In genomic region chr3:128083980-128084674, GRCh38 we compare ENCODE assay signal across 20 cellular contexts. TPM values are rescaled to one million over a fixed set of nuclear protein-coding genes. Genes with fewer than 3 reads are reported as not detected.
DNase-seq lines count a peak whose midpoint lies in the region; TF ChIP-seq lines count a peak whose summit lies in the region.
"Had no signal": no experiment of that assay in that cellular context is flagged by ENCODE, and none has a peak within 500 bp of the region (broad histone marks: within the 10 kb centered on the region; RNA-seq: fewer than 3 reads in every experiment).

No MANE protein-coding gene starts in this region.

- H3K27me3 ChIP-seq in ACC112 (ENCODE audit: insufficient read depth, low read length) = no peaks in the 10 kb centered on the region
- H3K27me3 ChIP-seq: foreskin keratinocyte had no signal

- peaks cover 47% of the 10 kb centered on the region for H3K4me1 ChIP-seq in ACC112 (ENCODE audit: control insufficient read depth, insufficient read depth, low read length, unreplicated experiment)
- H3K4me1 ChIP-seq: foreskin keratinocyte had no signal

- H3K4me1 Mint-ChIP-seq in osteocyte (ENCODE audit: unreplicated experiment) = peaks cover 30% of the 10 kb centered on the region
- H3K4me1 Mint-ChIP-seq: activated naive CD8-positive, alpha-beta T cell treated with anti-CD3 and anti-CD28 coated beads, Interleukin-2, amount 50 U/mL, for 24 hours; H9 had no signal

- no peaks in the 10 kb centered on the region for H3K79me2 ChIP-seq in ACC112 (ENCODE audit: control insufficient read depth, insufficient read depth, low read length, unreplicated experiment)

- H2AFZ ChIP-seq in ACC112 (ENCODE audit: low read length, unreplicated experiment) = no peak overlapping the region

- peak overlapping the region; percentile 77 for H3K27ac Mint-ChIP-seq in osteocyte (ENCODE audit: unreplicated experiment)
- H3K27ac Mint-ChIP-seq: activated naive CD8-positive, alpha-beta T cell treated with anti-CD3 and anti-CD28 coated beads, Interleukin-2, amount 50 U/mL, for 24 hours; stimulated activated naive CD8-positive, alpha-beta T cell treated with anti-CD3 and anti-CD28 coated beads, Interleukin-15, Interleukin-2, amounts not matched to agents 100 ng/mL and 50 ng/mL, for 24 hours; T-helper 17 cell had no signal

- peak; percentile 41 to 70 for DNase-seq in foreskin fibroblast
- no peak for DNase-seq in osteocyte (ENCODE audit: extremely low spot score, unreplicated experiment)
- DNase-seq in UCSD-AML1 (lab: John Stamatoyannopoulos, UW; ENCODE audit: unreplicated experiment) = no peak
- no peak for DNase-seq in NCI-H345 (lab: John Stamatoyannopoulos, UW)
- DNase-seq in stimulated activated CD4-positive, alpha-beta T cell treated with anti-CD3 and anti-CD28 coated beads, Interleukin-2, amount 100 ng/mL, for 24 hours = no peak
- no peak for DNase-seq in T-helper 2 cell
- DNase-seq: activated CD4-positive, alpha-beta T cell treated with anti-CD3 and anti-CD28 coated beads for 4 hours; activated naive CD8-positive, alpha-beta T cell treated with anti-CD3 and anti-CD28 coated beads, Interleukin-2, amount 50 U/mL, for 24 hours; activated T-cell treated with anti-CD3 and anti-CD28 coated beads, Interleukin-2, amount 50 U/mL, for 1 hour; DMS153; foreskin keratinocyte; H9; KG1; NCI-H1694; NCI-H526 treated with DMSO at 0.1 percent for 48 hours; T-helper 17 cell had no signal

- H3K36me3 ChIP-seq in ACC112 (ENCODE audit: insufficient read depth, low read length) = peaks cover 39% of the 10 kb centered on the region

- no peak overlapping the region for H3K4me3 Mint-ChIP-seq in osteocyte (ENCODE audit: unreplicated experiment)
- H3K4me3 Mint-ChIP-seq: activated naive CD8-positive, alpha-beta T cell treated with anti-CD3 and anti-CD28 coated beads, Interleukin-2, amount 50 U/mL, for 24 hours; H9; stimulated activated naive CD8-positive, alpha-beta T cell treated with anti-CD3 and anti-CD28 coated beads, Interleukin-15, Interleukin-2, amounts not matched to agents 100 ng/mL and 50 ng/mL, for 24 hours; T-helper 17 cell had no signal

- H3K9me3 Mint-ChIP-seq in osteocyte (ENCODE audit: unreplicated experiment) = no peaks in the 10 kb centered on the region
- H3K9me3 Mint-ChIP-seq: activated naive CD8-positive, alpha-beta T cell treated with anti-CD3 and anti-CD28 coated beads, Interleukin-2, amount 50 U/mL, for 24 hours; H9; stimulated activated naive CD8-positive, alpha-beta T cell treated with anti-CD3 and anti-CD28 coated beads, Interleukin-15, Interleukin-2, amounts not matched to agents 100 ng/mL and 50 ng/mL, for 24 hours had no signal

- H3K27ac ChIP-seq in ACC112 (ENCODE audit: low read depth, low read length) = peak overlapping the region; percentile 38; the same call in 1 of the 2 replicates
- H3K27ac ChIP-seq in VCaP = peak overlapping the region; percentile 95
- H3K27ac ChIP-seq: coronary artery, foreskin keratinocyte had no signal

- no peaks in the 10 kb centered on the region for H3K27me3 Mint-ChIP-seq in osteocyte (ENCODE audit: unreplicated experiment)
- H3K27me3 Mint-ChIP-seq: activated naive CD8-positive, alpha-beta T cell treated with anti-CD3 and anti-CD28 coated beads, Interleukin-2, amount 50 U/mL, for 24 hours; stimulated activated naive CD8-positive, alpha-beta T cell treated with anti-CD3 and anti-CD28 coated beads, Interleukin-15, Interleukin-2, amounts not matched to agents 100 ng/mL and 50 ng/mL, for 24 hours; T-helper 17 cell had no signal

- TF ChIP-seq CTCF in VCaP (conservative IDR thresholded peaks at IDR 0.05) (no peak), foreskin fibroblast (IDR thresholded peaks at IDR 0.05; ENCODE audit: low read depth, low read length) (no peak), osteocyte (IDR thresholded peaks at IDR 0.05) (no peak)

- H3K36me3 Mint-ChIP-seq in osteocyte (ENCODE audit: unreplicated experiment) = peaks cover 19% of the 10 kb centered on the region

- H3K4me3 ChIP-seq in ACC112 (ENCODE audit: low read depth, low read length) (no peak overlapping the region), foreskin fibroblast (ENCODE audit: low read depth in 1 of 2, low read length in 2 of 2) (no peak overlapping the region)
- H3K4me3 ChIP-seq: coronary artery had no signal

RNA-seq across cellular contexts. Expression of gene SEC61A1, which starts 31.9 kb away (rescaled TPM):
- total RNA-seq in osteocyte = 307 and 310 TPM in 2 replicates

RNA-seq across cellular contexts. Expression of gene RUVBL1, which starts 39.5 kb away (rescaled TPM):
- 34.1 and 34.3 TPM in 2 replicates for total RNA-seq in osteocyte

Comparison
In these comparisons a context has a peak if more than half of its experiments do, and no peak if none do; other contexts are left out.
1. DNase-seq: peak in foreskin fibroblast (2 of 2); none in osteocyte (single experiment), UCSD-AML1 (single experiment), NCI-H345 (single experiment), stimulated activated CD4-positive, alpha-beta T cell treated with anti-CD3 and anti-CD28 coated beads, Interleukin-2, amount 100 ng/mL, for 24 hours (0 of 2) and T-helper 2 cell (0 of 5).